7 cellular contexts compared by ENCODE assay signal in genomic region chr12:109196332-109196731, GRCh38.
"Had no signal": no experiment of that assay in that cellular context is flagged by ENCODE, and none has a peak within 500 bp of the region (broad histone marks: within the 10 kb centered on the region; RNA-seq: fewer than 3 reads in every experiment).

No MANE protein-coding gene starts in this region.

- H3K4me3 ChIP-seq: GM23338 had no signal

- H3K4me2 ChIP-seq: GM23338 had no signal

- FAIRE-seq: H1, H54, HTR-8/SVneo had no signal

- DNase-seq: H9, HCEC 1CT, KBM-7 had no signal

- H2AFZ ChIP-seq: GM23338 had no signal

- ATAC-seq: GM23338 had no signal
